ENCODE assay signal across 18 cellular contexts in the genomic region with DNA sequence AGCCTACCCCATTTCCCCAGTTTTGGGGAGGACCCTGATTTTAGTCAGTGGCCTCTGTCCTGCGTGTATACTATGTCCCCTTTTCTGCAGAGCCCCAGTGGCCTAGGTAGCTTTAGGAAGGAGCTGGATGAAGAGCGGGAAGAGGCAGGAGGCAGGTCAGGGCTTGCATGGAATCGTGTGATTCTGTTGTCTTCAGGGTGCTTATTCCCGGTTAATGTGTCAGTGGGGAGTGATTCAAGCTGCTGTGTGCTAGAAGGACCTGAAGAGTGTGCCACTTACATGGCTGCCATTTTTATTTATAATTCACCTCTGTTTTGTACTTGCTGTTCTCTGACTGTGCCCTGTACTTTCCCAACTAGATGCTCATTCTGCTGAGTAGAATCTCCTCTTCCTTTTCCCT.
DNase-seq lines count a peak whose midpoint lies in the region; ATAC-seq, FAIRE-seq and TF ChIP-seq lines count a peak whose summit lies in the region.
"Had no signal": no experiment of that assay in that cellular context is flagged by ENCODE, and none has a peak within 500 bp of the region (broad histone marks: within the 10 kb centered on the region; RNA-seq: fewer than 3 reads in every experiment).

No MANE protein-coding gene starts in this region.

- POLR2A ChIA-PET in A549 (lab: Yijun Ruan, JAX) (no interaction called here), MCF 10A (lab: Yijun Ruan, JAX) (interaction anchor here (0.5 to 0.8 kb wide), 2 partner anchors 115 to 706 kb away, joined by 3 read pairs; no protein-coding TSS in a partner anchor)

- FAIRE-seq in A549 (lab: Jason Lieb, UNC) = peak; percentile 39
- FAIRE-seq: GM12891, H1, HepG2, HTR-8/SVneo had no signal

- H3K9me3 Mint-ChIP-seq in MCF 10A (ENCODE audit: unreplicated experiment) (no peaks in the 10 kb centered on the region), mesothelial cell of epicardium (no peaks in the 10 kb centered on the region)

- ATAC-seq in A549 = no peak
- ATAC-seq: HepG2 had no signal

- 18% methylated on average over 4 of the region's 4 CpGs for WGBS in A549 (ENCODE audit: missing lambda C conversion rate)

- CTCF ChIA-PET in A549 (lab: Yijun Ruan, JAX) (no interaction called here), MCF 10A (lab: Yijun Ruan, JAX) (interaction anchor here (0.6 to 0.7 kb wide), 2 partner anchors 34 to 436 kb away, joined by 3 read pairs; no protein-coding TSS in a partner anchor)

- H3K4me3 ChIP-seq in A549 = no peak overlapping the region
- H3K4me3 ChIP-seq: BLaER1 treated with 17β-estradiol and CSF1 and Interleukin-3, amounts not matched to agents 10 nM and 100 nM had no signal

- no peak overlapping the region for H3K4me2 ChIP-seq in A549
- H3K4me2 ChIP-seq: BLaER1 treated with 17β-estradiol and CSF1 and Interleukin-3, amounts not matched to agents 10 nM and 100 nM had no signal

- H3K4me1 Mint-ChIP-seq in MCF 10A (ENCODE audit: insufficient read depth, unreplicated experiment) (peaks cover 16% of the 10 kb centered on the region), mesothelial cell of epicardium (peaks cover 30% of the 10 kb centered on the region)
- H3K4me1 Mint-ChIP-seq: CD4-positive, CD25-positive, alpha-beta regulatory T cell had no signal

- peaks cover 20% of the 10 kb centered on the region for H3K27me3 Mint-ChIP-seq in MCF 10A (ENCODE audit: insufficient read depth, unreplicated experiment)
- H3K27me3 Mint-ChIP-seq in mesothelial cell of epicardium (ENCODE audit: low read depth) = no peaks in the 10 kb centered on the region
- H3K27me3 Mint-ChIP-seq: CD4-positive, CD25-positive, alpha-beta regulatory T cell had no signal

- no TSS peak for BruUV-seq in MCF 10A (replicated peaks; lab: Mats Ljungman, UMichigan)

- TF ChIP-seq RAD21 in A549 (conservative IDR thresholded peaks at IDR 0.05 in 1 of 2, IDR thresholded peaks at IDR 0.05 in 1 of 2) = no peak

- H3K4me1 ChIP-seq in A549 = no peaks in the 10 kb centered on the region
- H3K4me1 ChIP-seq: BLaER1 treated with 17β-estradiol and CSF1 and Interleukin-3, amounts not matched to agents 10 nM and 100 nM had no signal

- H3K36me3 Mint-ChIP-seq in MCF 10A (ENCODE audit: insufficient read depth, unreplicated experiment) (no peaks in the 10 kb centered on the region), mesothelial cell of epicardium (no peaks in the 10 kb centered on the region)
- H3K36me3 Mint-ChIP-seq: CD4-positive, CD25-positive, alpha-beta regulatory T cell had no signal

- no peak overlapping the region for H3K4me3 Mint-ChIP-seq in MCF 10A (ENCODE audit: unreplicated experiment)
- H3K4me3 Mint-ChIP-seq in mesothelial cell of epicardium = no peak overlapping the region
- H3K4me3 Mint-ChIP-seq: CD4-positive, CD25-positive, alpha-beta regulatory T cell; HFFc6 had no signal

- TF ChIP-seq CTCF in A549 (IDR thresholded peaks at IDR 0.05) (no peak), MCF 10A (IDR thresholded peaks at IDR 0.05; ENCODE audit: unreplicated experiment) (no peak), mesothelial cell of epicardium (IDR thresholded peaks at IDR 0.05; ENCODE audit: unreplicated experiment) (no peak)

- no peak for DNase-seq in A549 (ENCODE audit: low read depth in 1 of 2, low spot score in 1 of 2)
- peak; percentile 43 for DNase-seq in MCF 10A (ENCODE audit: unreplicated experiment)
- DNase-seq in epithelial cell of prostate (ENCODE audit: low read depth, low spot score) = peak; percentile 37
- no peak for DNase-seq in mesothelial cell of epicardium (ENCODE audit: low spot score in 2 of 2, unreplicated experiment in 2 of 2)
- DNase-seq in SW 1271 (lab: John Stamatoyannopoulos, UW) = no peak
- DNase-seq in activated T-cell treated with anti-CD3 and anti-CD28 coated beads, Interleukin-2, amount 50 U/mL, for 48 hours = no peak
- no peak for DNase-seq in GDM1 (lab: John Stamatoyannopoulos, UW)
- no peak for DNase-seq in dermis blood vessel endothelial cell
- DNase-seq: 8988T; ACHN; CD4-positive, CD25-positive, alpha-beta regulatory T cell; DMS79; HFFc6 had no signal

- no peak overlapping the region for H3K27ac Mint-ChIP-seq in MCF 10A (ENCODE audit: low read depth, unreplicated experiment)
- peak overlapping the region; percentile 84 for H3K27ac Mint-ChIP-seq in mesothelial cell of epicardium
- H3K27ac Mint-ChIP-seq: CD4-positive, CD25-positive, alpha-beta regulatory T cell; HFFc6 had no signal

- TF ChIP-seq POLR2A in A549 (IDR thresholded peaks at IDR 0.05; ENCODE audit: low read length) = no peak

- intact Hi-C loops in MCF 10A (cut with micrococcal nuclease) = no loop called here

- TF ChIP-seq EP300 in A549 (IDR thresholded peaks at IDR 0.05) = no peak

- no peaks in the 10 kb centered on the region for H3K9me3 ChIP-seq in A549
- H3K9me3 ChIP-seq: BLaER1 treated with 17β-estradiol and CSF1 and Interleukin-3, amounts not matched to agents 10 nM and 100 nM had no signal

- H3K27ac ChIP-seq in A549 (no peak overlapping the region), epithelial cell of prostate (peak overlapping the region; percentile 75)
- H3K27ac ChIP-seq: BLaER1 treated with 17β-estradiol and CSF1 and Interleukin-3, amounts not matched to agents 10 nM and 100 nM had no signal

TF ChIP-seq in A549, 52 proteins besides CTCF, POLR2A, EP300 and RAD21:
- TF ChIP-seq EHMT2 (IDR thresholded peaks at IDR 0.05; ENCODE audit: low read depth) (no peak), FOSL2 (IDR thresholded peaks at IDR 0.05) (no peak), FOSL2 (CRISPR knock-in tag; IDR thresholded peaks at IDR 0.05) (no peak), CBX2 (IDR thresholded peaks at IDR 0.05; ENCODE audit: borderline replicate concordance, low read depth) (no peak), CEBPB (IDR thresholded peaks at IDR 0.05) (no peak), MAZ (IDR thresholded peaks at IDR 0.05; ENCODE audit: borderline replicate concordance, low read depth, low read length) (no peak), RFX5 (IDR thresholded peaks at IDR 0.05) (no peak)
- TF ChIP-seq, protein P1, sequence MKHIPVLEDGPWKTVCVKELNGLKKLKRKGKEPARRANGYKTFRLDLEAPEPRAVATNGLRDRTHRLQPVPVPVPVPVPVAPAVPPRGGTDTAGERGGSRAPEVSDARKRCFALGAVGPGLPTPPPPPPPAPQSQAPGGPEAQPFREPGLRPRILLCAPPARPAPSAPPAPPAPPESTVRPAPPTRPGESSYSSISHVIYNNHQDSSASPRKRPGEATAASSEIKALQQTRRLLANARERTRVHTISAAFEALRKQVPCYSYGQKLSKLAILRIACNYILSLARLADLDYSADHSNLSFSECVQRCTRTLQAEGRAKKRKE (CRISPR knock-in tag; IDR thresholded peaks at IDR 0.05; ENCODE audit: low read depth) = no peak
- TF ChIP-seq, protein P2, sequence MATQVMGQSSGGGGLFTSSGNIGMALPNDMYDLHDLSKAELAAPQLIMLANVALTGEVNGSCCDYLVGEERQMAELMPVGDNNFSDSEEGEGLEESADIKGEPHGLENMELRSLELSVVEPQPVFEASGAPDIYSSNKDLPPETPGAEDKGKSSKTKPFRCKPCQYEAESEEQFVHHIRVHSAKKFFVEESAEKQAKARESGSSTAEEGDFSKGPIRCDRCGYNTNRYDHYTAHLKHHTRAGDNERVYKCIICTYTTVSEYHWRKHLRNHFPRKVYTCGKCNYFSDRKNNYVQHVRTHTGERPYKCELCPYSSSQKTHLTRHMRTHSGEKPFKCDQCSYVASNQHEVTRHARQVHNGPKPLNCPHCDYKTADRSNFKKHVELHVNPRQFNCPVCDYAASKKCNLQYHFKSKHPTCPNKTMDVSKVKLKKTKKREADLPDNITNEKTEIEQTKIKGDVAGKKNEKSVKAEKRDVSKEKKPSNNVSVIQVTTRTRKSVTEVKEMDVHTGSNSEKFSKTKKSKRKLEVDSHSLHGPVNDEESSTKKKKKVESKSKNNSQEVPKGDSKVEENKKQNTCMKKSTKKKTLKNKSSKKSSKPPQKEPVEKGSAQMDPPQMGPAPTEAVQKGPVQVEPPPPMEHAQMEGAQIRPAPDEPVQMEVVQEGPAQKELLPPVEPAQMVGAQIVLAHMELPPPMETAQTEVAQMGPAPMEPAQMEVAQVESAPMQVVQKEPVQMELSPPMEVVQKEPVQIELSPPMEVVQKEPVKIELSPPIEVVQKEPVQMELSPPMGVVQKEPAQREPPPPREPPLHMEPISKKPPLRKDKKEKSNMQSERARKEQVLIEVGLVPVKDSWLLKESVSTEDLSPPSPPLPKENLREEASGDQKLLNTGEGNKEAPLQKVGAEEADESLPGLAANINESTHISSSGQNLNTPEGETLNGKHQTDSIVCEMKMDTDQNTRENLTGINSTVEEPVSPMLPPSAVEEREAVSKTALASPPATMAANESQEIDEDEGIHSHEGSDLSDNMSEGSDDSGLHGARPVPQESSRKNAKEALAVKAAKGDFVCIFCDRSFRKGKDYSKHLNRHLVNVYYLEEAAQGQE (IDR thresholded peaks at IDR 0.05) = no peak
- TF ChIP-seq, protein P3, sequence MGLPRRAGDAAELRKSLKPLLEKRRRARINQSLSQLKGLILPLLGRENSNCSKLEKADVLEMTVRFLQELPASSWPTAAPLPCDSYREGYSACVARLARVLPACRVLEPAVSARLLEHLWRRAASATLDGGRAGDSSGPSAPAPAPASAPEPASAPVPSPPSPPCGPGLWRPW (IDR thresholded peaks at IDR 0.05) = no peak
- TF ChIP-seq, protein P4, sequence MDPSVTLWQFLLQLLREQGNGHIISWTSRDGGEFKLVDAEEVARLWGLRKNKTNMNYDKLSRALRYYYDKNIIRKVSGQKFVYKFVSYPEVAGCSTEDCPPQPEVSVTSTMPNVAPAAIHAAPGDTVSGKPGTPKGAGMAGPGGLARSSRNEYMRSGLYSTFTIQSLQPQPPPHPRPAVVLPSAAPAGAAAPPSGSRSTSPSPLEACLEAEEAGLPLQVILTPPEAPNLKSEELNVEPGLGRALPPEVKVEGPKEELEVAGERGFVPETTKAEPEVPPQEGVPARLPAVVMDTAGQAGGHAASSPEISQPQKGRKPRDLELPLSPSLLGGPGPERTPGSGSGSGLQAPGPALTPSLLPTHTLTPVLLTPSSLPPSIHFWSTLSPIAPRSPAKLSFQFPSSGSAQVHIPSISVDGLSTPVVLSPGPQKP (IDR thresholded peaks at IDR 0.05; ENCODE audit: low read depth, low read length) = no peak
TF ChIP-seq in A549: peak in this region for 0.

Comparison
In these comparisons a context has a peak if more than half of its experiments do, and no peak if none do; other contexts are left out.
1. DNase-seq: peak in MCF 10A (single experiment) and epithelial cell of prostate (single experiment); none in A549 (0 of 2), mesothelial cell of epicardium (0 of 2), SW 1271 (0 of 2), activated T-cell treated with anti-CD3 and anti-CD28 coated beads, Interleukin-2, amount 50 U/mL, for 48 hours (0 of 2), GDM1 (single experiment) and dermis blood vessel endothelial cell (single experiment).